23 cellular contexts compared by ENCODE assay signal in the genomic region with DNA sequence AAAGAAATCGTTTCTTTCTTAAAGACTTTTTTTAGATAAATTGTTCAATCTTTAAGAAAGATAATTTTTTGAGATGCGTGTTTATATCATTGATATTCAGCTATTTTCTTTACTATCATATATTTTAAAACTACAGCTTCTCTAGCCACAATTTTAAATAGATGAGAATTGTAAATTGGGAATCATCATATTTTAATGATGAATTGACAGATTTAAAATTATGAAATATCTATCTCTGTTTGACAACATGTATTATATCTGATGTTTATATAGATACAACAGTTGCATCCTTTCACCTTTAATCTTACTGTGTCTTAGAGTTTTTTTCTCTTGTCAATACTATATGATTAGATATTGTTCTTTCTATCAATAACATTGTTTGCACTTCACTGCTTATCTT.
DNase-seq lines count a peak whose midpoint lies in the region; ATAC-seq, FAIRE-seq and TF ChIP-seq lines count a peak whose summit lies in the region.
"Had no signal": no experiment of that assay in that cellular context is flagged by ENCODE, and none has a peak within 500 bp of the region (broad histone marks: within the 10 kb centered on the region; RNA-seq: fewer than 3 reads in every experiment).

No MANE protein-coding gene starts in this region.

- H3K4me2 ChIP-seq in neural cell (ENCODE audit: low read length): no peak overlapping the region
- H3K4me2 ChIP-seq: BLaER1 treated with 17β-estradiol and CSF1 and Interleukin-3, amounts not matched to agents 10 nM and 100 nM had no signal

- TF ChIP-seq POLR2A in H54 (IDR thresholded peaks at IDR 0.05; ENCODE audit: low read depth, low read length): no peak

- H3K27ac ChIP-seq in neural cell (ENCODE audit: low read length): peak overlapping the region; percentile 60
- H3K27ac ChIP-seq: BLaER1 treated with 17β-estradiol and CSF1 and Interleukin-3, amounts not matched to agents 10 nM and 100 nM; GM23248 had no signal

- H4K20me1 ChIP-seq in neural cell (ENCODE audit: insufficient read depth): no peaks in the 10 kb centered on the region
- H4K20me1 ChIP-seq: BLaER1 treated with 17β-estradiol and CSF1 and Interleukin-3, amounts not matched to agents 10 nM and 100 nM had no signal

- H3F3A ChIP-seq in neural cell (ENCODE audit: insufficient read depth, low read length, poor library complexity, severe bottlenecking): no peaks in the 10 kb centered on the region

- H3K27me3 ChIP-seq in neural cell (ENCODE audit: insufficient read depth, low read depth, low read length): no peaks in the 10 kb centered on the region
- H3K27me3 ChIP-seq: BE2C; BLaER1 treated with 17β-estradiol and CSF1 and Interleukin-3, amounts not matched to agents 10 nM and 100 nM had no signal

- FAIRE-seq in A204.1 (lab: Jason Lieb, UNC): peak; percentile 53
- peak; percentile 76 for FAIRE-seq in G401.6 (lab: Jason Lieb, UNC)
- FAIRE-seq in TTC549 (lab: Jason Lieb, UNC): peak; percentile 7
- no peak for FAIRE-seq in H54 (lab: Jason Lieb, UNC)
- FAIRE-seq: D721Med, GM12891, GM18507, H1 had no signal

- H3K79me2 ChIP-seq in neural cell (replicated peaks; ENCODE audit: insufficient read depth, low read length): no peaks in the 10 kb centered on the region

- H2AFZ ChIP-seq in neural cell (ENCODE audit: low read depth, low read length): no peak overlapping the region
- H2AFZ ChIP-seq: GM23248 had no signal

- no peaks in the 10 kb centered on the region for H3K9me3 ChIP-seq in neural cell (ENCODE audit: low read length)
- H3K9me3 ChIP-seq: BE2C had no signal

- no peak for TF ChIP-seq EP300 in neural cell (conservative IDR thresholded peaks at IDR 0.05; ENCODE audit: poor library complexity, severe bottlenecking)

- no peak for DNase-seq in H54 (ENCODE audit: insufficient read length, low spot score)
- DNase-seq: ACHN; AML-193; BE2C; CD4-positive, alpha-beta T cell; CD8-positive, alpha-beta memory T cell; DMS79; EL; GF-D8; GM23248; H9 had no signal

- H3K4me3 ChIP-seq in neural cell (ENCODE audit: low read length): no peak overlapping the region
- H3K4me3 ChIP-seq: BLaER1 treated with 17β-estradiol and CSF1 and Interleukin-3, amounts not matched to agents 10 nM and 100 nM; GM23248 had no signal

- ATAC-seq in GM21515 (IDR thresholded peaks at IDR 0.05; ENCODE audit: unreplicated experiment) (no peak), GM18511 (IDR thresholded peaks at IDR 0.05; ENCODE audit: unreplicated experiment) (no peak)
- ATAC-seq: HCT116 had no signal

- no peak for TF ChIP-seq CTCF in neural cell (IDR thresholded peaks at IDR 0.05; ENCODE audit: poor library complexity, severe bottlenecking)

- no peaks in the 10 kb centered on the region for H3K9me2 ChIP-seq in neural cell (ENCODE audit: insufficient read depth, low read length)

- no peak overlapping the region for H3K9ac ChIP-seq in neural cell (ENCODE audit: low read length)
- H3K9ac ChIP-seq: BLaER1 treated with 17β-estradiol and CSF1 and Interleukin-3, amounts not matched to agents 10 nM and 100 nM; GM23248 had no signal

- no peaks in the 10 kb centered on the region for H3K36me3 ChIP-seq in neural cell (ENCODE audit: insufficient read depth, low read length)
- H3K36me3 ChIP-seq: BE2C; BLaER1 treated with 17β-estradiol and CSF1 and Interleukin-3, amounts not matched to agents 10 nM and 100 nM had no signal

- TF ChIP-seq RAD21 in neural cell (conservative IDR thresholded peaks at IDR 0.05): no peak

TF ChIP-seq in neural cell, 6 proteins besides CTCF, POLR2A, EP300 and RAD21:
- TF ChIP-seq, protein P1, sequence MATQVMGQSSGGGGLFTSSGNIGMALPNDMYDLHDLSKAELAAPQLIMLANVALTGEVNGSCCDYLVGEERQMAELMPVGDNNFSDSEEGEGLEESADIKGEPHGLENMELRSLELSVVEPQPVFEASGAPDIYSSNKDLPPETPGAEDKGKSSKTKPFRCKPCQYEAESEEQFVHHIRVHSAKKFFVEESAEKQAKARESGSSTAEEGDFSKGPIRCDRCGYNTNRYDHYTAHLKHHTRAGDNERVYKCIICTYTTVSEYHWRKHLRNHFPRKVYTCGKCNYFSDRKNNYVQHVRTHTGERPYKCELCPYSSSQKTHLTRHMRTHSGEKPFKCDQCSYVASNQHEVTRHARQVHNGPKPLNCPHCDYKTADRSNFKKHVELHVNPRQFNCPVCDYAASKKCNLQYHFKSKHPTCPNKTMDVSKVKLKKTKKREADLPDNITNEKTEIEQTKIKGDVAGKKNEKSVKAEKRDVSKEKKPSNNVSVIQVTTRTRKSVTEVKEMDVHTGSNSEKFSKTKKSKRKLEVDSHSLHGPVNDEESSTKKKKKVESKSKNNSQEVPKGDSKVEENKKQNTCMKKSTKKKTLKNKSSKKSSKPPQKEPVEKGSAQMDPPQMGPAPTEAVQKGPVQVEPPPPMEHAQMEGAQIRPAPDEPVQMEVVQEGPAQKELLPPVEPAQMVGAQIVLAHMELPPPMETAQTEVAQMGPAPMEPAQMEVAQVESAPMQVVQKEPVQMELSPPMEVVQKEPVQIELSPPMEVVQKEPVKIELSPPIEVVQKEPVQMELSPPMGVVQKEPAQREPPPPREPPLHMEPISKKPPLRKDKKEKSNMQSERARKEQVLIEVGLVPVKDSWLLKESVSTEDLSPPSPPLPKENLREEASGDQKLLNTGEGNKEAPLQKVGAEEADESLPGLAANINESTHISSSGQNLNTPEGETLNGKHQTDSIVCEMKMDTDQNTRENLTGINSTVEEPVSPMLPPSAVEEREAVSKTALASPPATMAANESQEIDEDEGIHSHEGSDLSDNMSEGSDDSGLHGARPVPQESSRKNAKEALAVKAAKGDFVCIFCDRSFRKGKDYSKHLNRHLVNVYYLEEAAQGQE (IDR thresholded peaks at IDR 0.05; ENCODE audit: borderline replicate concordance): no peak
- TF ChIP-seq POLR2AphosphoS5 (IDR thresholded peaks at IDR 0.05): no peak
- TF ChIP-seq TAF1 (IDR thresholded peaks at IDR 0.05; ENCODE audit: low read depth): no peak
- TF ChIP-seq SMC3 (conservative IDR thresholded peaks at IDR 0.05; ENCODE audit: poor library complexity): no peak
- no peak for TF ChIP-seq MXI1 (conservative IDR thresholded peaks at IDR 0.05; ENCODE audit: poor library complexity, severe bottlenecking)
- no peak for TF ChIP-seq EZH2 (IDR thresholded peaks at IDR 0.05; ENCODE audit: borderline replicate concordance, insufficient read depth, low read length, poor library complexity, severe bottlenecking)
TF ChIP-seq in neural cell: peak in this region for 0.
